ENCODE assay signal across 2 cellular contexts in genomic region chr5:77232959-77233358, GRCh38.
TF ChIP-seq lines count a peak whose summit lies in the region.

No MANE protein-coding gene starts in this region.

TF ChIP-seq in GM23338, 12 proteins besides CTCF, POLR2A, EP300 and RAD21 (continued from another document):
- no peak for TF ChIP-seq ZNF331 (CRISPR knock-in tag; IDR thresholded peaks at IDR 0.05; ENCODE audit: low read depth)
- TF ChIP-seq, protein P1, sequence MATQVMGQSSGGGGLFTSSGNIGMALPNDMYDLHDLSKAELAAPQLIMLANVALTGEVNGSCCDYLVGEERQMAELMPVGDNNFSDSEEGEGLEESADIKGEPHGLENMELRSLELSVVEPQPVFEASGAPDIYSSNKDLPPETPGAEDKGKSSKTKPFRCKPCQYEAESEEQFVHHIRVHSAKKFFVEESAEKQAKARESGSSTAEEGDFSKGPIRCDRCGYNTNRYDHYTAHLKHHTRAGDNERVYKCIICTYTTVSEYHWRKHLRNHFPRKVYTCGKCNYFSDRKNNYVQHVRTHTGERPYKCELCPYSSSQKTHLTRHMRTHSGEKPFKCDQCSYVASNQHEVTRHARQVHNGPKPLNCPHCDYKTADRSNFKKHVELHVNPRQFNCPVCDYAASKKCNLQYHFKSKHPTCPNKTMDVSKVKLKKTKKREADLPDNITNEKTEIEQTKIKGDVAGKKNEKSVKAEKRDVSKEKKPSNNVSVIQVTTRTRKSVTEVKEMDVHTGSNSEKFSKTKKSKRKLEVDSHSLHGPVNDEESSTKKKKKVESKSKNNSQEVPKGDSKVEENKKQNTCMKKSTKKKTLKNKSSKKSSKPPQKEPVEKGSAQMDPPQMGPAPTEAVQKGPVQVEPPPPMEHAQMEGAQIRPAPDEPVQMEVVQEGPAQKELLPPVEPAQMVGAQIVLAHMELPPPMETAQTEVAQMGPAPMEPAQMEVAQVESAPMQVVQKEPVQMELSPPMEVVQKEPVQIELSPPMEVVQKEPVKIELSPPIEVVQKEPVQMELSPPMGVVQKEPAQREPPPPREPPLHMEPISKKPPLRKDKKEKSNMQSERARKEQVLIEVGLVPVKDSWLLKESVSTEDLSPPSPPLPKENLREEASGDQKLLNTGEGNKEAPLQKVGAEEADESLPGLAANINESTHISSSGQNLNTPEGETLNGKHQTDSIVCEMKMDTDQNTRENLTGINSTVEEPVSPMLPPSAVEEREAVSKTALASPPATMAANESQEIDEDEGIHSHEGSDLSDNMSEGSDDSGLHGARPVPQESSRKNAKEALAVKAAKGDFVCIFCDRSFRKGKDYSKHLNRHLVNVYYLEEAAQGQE (IDR thresholded peaks at IDR 0.05; ENCODE audit: unreplicated experiment): no peak

TF ChIP-seq in GM12878, 131 proteins besides CTCF, POLR2A, EP300 and RAD21 (continued from another document):
- TF ChIP-seq, protein P2, sequence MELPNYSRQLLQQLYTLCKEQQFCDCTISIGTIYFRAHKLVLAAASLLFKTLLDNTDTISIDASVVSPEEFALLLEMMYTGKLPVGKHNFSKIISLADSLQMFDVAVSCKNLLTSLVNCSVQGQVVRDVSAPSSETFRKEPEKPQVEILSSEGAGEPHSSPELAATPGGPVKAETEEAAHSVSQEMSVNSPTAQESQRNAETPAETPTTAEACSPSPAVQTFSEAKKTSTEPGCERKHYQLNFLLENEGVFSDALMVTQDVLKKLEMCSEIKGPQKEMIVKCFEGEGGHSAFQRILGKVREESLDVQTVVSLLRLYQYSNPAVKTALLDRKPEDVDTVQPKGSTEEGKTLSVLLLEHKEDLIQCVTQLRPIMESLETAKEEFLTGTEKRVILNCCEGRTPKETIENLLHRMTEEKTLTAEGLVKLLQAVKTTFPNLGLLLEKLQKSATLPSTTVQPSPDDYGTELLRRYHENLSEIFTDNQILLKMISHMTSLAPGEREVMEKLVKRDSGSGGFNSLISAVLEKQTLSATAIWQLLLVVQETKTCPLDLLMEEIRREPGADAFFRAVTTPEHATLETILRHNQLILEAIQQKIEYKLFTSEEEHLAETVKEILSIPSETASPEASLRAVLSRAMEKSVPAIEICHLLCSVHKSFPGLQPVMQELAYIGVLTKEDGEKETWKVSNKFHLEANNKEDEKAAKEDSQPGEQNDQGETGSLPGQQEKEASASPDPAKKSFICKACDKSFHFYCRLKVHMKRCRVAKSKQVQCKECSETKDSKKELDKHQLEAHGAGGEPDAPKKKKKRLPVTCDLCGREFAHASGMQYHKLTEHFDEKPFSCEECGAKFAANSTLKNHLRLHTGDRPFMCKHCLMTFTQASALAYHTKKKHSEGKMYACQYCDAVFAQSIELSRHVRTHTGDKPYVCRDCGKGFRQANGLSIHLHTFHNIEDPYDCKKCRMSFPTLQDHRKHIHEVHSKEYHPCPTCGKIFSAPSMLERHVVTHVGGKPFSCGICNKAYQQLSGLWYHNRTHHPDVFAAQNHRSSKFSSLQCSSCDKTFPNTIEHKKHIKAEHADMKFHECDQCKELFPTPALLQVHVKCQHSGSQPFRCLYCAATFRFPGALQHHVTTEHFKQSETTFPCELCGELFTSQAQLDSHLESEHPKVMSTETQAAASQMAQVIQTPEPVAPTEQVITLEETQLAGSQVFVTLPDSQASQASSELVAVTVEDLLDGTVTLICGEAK (IDR thresholded peaks at IDR 0.05; ENCODE audit: borderline replicate concordance): no peak
- no peak for TF ChIP-seq MTA3 (IDR thresholded peaks at IDR 0.05; ENCODE audit: borderline replicate concordance, low read length)
- TF ChIP-seq KDM1A (IDR thresholded peaks at IDR 0.05; ENCODE audit: borderline replicate concordance): no peak
- no peak for TF ChIP-seq SMARCA5 (IDR thresholded peaks at IDR 0.05)
- no peak for TF ChIP-seq TCF12 (IDR thresholded peaks at IDR 0.05; ENCODE audit: low read depth, low read length)
